24 cellular contexts compared by ENCODE assay signal in genomic region chr10:91391915-91392314, GRCh38. TPM values are rescaled to one million over a fixed set of nuclear protein-coding genes. Genes with fewer than 3 reads are reported as not detected.
DNase-seq lines count a peak whose midpoint lies in the region; ATAC-seq and TF ChIP-seq lines count a peak whose summit lies in the region.
"Had no signal": no experiment of that assay in that cellular context is flagged by ENCODE, and none has a peak within 500 bp of the region (broad histone marks: within the 10 kb centered on the region; RNA-seq: fewer than 3 reads in every experiment).

No MANE protein-coding gene starts in this region.

- no peaks in the 10 kb centered on the region for H3K27me3 ChIP-seq in lung (ENCODE audit: control insufficient read depth, insufficient read depth)
- H3K27me3 ChIP-seq: BLaER1 treated with 17β-estradiol and CSF1 and Interleukin-3, amounts not matched to agents 10 nM and 100 nM; Peyer's patch had no signal

- no peaks in the 10 kb centered on the region for H3K36me3 ChIP-seq in lung (ENCODE audit: control insufficient read depth in 2 of 2, insufficient read depth in 2 of 2, low read length in 2 of 2)
- H3K36me3 ChIP-seq: BLaER1 treated with 17β-estradiol and CSF1 and Interleukin-3, amounts not matched to agents 10 nM and 100 nM; Peyer's patch had no signal

- no peaks in the 10 kb centered on the region for H3K4me1 ChIP-seq in lung (ENCODE audit: control insufficient read depth in 2 of 2, insufficient read depth in 2 of 2, low read length in 2 of 2)

- H3K27ac ChIP-seq in lung (ENCODE audit: low read depth in 1 of 2, low read length in 1 of 2) = no peak overlapping the region
- H3K27ac ChIP-seq: 22Rv1; BLaER1 treated with 17β-estradiol and CSF1 and Interleukin-3, amounts not matched to agents 10 nM and 100 nM; KMS-11; Peyer's patch had no signal

- intact Hi-C loops in lower leg skin (cut with DNase I; ENCODE audit: low total_unique reads) = no loop called here

- H3K9me3 ChIP-seq in lung (ENCODE audit: control insufficient read depth in 2 of 2, insufficient read depth in 1 of 2, low read length in 1 of 2) = peaks cover 0 to 2% of the 10 kb centered on the region in 2 donors
- H3K9me3 ChIP-seq: BLaER1 treated with 17β-estradiol and CSF1 and Interleukin-3, amounts not matched to agents 10 nM and 100 nM; Caco-2; Peyer's patch had no signal

- peak in 2 of 3 experiments; percentile 2 to 72 for DNase-seq in NCI-H1417 (lab: John Stamatoyannopoulos, UW)
- DNase-seq in NCI-H1417 treated with DMSO at 0.1 percent for 48 hours (lab: John Stamatoyannopoulos, UW) = no peak
- DNase-seq in DMS53 treated with DMSO at 0.1 percent for 48 hours (lab: John Stamatoyannopoulos, UW; ENCODE audit: unreplicated experiment) = peak; percentile 42
- peak; percentile 28 for DNase-seq in NCI-H510A (lab: John Stamatoyannopoulos, UW)
- peak; percentile 63 for DNase-seq in lung (ENCODE audit: low spot score)
- no peak for DNase-seq in lower leg skin (ENCODE audit: low spot score in 2 of 2)
- DNase-seq: Caco-2; CD4-positive, alpha-beta memory T cell; DMS 273 treated with DMSO at 0.1 percent for 48 hours; GF-D8; IMR-90; NCI-H1105; NCI-H1930; NCI-H226; NCI-H526 treated with DMSO at 0.1 percent for 48 hours; NK-92 treated with Interleukin-12 subunit alpha and Interleukin-12 subunit beta, amount 100 ng/mL, for 24 hours; Peyer's patch had no signal

- H3K4me3 ChIP-seq in lung (no peak overlapping the region), lower leg skin (ENCODE audit: low read depth, poor library complexity, severe bottlenecking) (no peak overlapping the region)
- H3K4me3 ChIP-seq: BLaER1 treated with 17β-estradiol and CSF1 and Interleukin-3, amounts not matched to agents 10 nM and 100 nM; Peyer's patch had no signal

- TF ChIP-seq CTCF in lung (IDR thresholded peaks at IDR 0.05; ENCODE audit: control extremely low read depth, extremely low read depth) = no peak
- TF ChIP-seq CTCF in lower leg skin (IDR thresholded peaks at IDR 0.05) = no peak

- peak; percentile 50 for ATAC-seq in lung (ENCODE audit: insufficient read depth, low FRiP score)
- ATAC-seq in HG03457 (IDR thresholded peaks at IDR 0.05; ENCODE audit: unreplicated experiment) = no peak
- ATAC-seq in HG03432 (IDR thresholded peaks at IDR 0.05; ENCODE audit: unreplicated experiment) = no peak
- ATAC-seq: HCT116, SK-N-SH treated with all-trans-retinoic acid at 6 μM for 48 hours had no signal

- TF ChIP-seq POLR2A in lower leg skin (IDR thresholded peaks at IDR 0.05) = no peak

- WGBS in lung, 2 donors = 75 to 87% methylated on average over 1 of the region's 1 CpG
- 83 to 88% methylated on average over 1 of the region's 1 CpG for WGBS in lower leg skin, 2 donors

RNA-seq across cellular contexts. Expression of gene HECTD2, which starts 18.2 kb away (rescaled TPM):
- total RNA-seq in lung = 10 to 100 TPM in 1 of 2 donors, 1 to 10 TPM in 1; 7.3 to 50.8 TPM
- 1 to 10 TPM; 3.1 to 7.0 TPM for polyA plus RNA-seq in lung
- 1 to 10 TPM; 4.2 to 7.1 (median 6.2) TPM for total RNA-seq in lower leg skin

Comparison
In these comparisons a context has a peak if more than half of its experiments do, and no peak if none do; other contexts are left out.
1. DNase-seq: peak in NCI-H1417 (2 of 3), DMS53 treated with DMSO at 0.1 percent for 48 hours (single experiment), NCI-H510A (single experiment) and lung (single experiment); none in NCI-H1417 treated with DMSO at 0.1 percent for 48 hours (single experiment) and lower leg skin (0 of 2).